In genomic region chr20:33415948-33416347, GRCh38 we compare ENCODE assay signal across 8 cellular contexts. TPM values are rescaled to one million over a fixed set of nuclear protein-coding genes. Genes with fewer than 3 reads are reported as not detected.
DNase-seq lines count a peak whose midpoint lies in the region; TF ChIP-seq lines count a peak whose summit lies in the region.

No MANE protein-coding gene starts in this region.

- peak; percentile 45 to 72 for TF ChIP-seq CTCF in fibroblast of lung (conservative IDR thresholded peaks at IDR 0.05 in 1 of 2, IDR thresholded peaks at IDR 0.05 in 1 of 2; ENCODE audit: low read depth in 1 of 2, low read length in 2 of 2)

- H3K27ac ChIP-seq in fibroblast of lung (ENCODE audit: insufficient read depth, low read length) = no peak overlapping the region

- no peaks in the 10 kb centered on the region for H3K27me3 ChIP-seq in fibroblast of lung (ENCODE audit: control insufficient read depth, insufficient read depth, low read length)

- no peak overlapping the region for H2AFZ ChIP-seq in fibroblast of lung (ENCODE audit: low read length)

- H3K79me2 ChIP-seq in fibroblast of lung (ENCODE audit: control insufficient read depth, insufficient read depth, low read length) = no peaks in the 10 kb centered on the region

- H4K20me1 ChIP-seq in fibroblast of lung (ENCODE audit: control insufficient read depth, extremely low read depth, insufficient read depth, low read length) = no peaks in the 10 kb centered on the region

- no peaks in the 10 kb centered on the region for H3K9me3 ChIP-seq in fibroblast of lung (ENCODE audit: control insufficient read depth, insufficient read depth, low read depth, low read length)

- H3K4me3 ChIP-seq in fibroblast of lung (replicated peaks in 1 of 4; ENCODE audit: control extremely low read depth in 1 of 4, insufficient read depth in 1 of 4, low read depth in 3 of 4, low read length in 4 of 4) = no peak overlapping the region

- peaks cover 3% of the 10 kb centered on the region for H3K4me1 ChIP-seq in fibroblast of lung (ENCODE audit: control insufficient read depth, extremely low read depth, insufficient read depth, low read length)

- peak; percentile 21 to 22 for DNase-seq in SHP77 (lab: John Stamatoyannopoulos, UW)
- no peak for DNase-seq in SHP77 treated with DMSO at 0.1 percent for 48 hours (lab: John Stamatoyannopoulos, UW)
- peak; percentile 17 for DNase-seq in OCI-M1 (lab: John Stamatoyannopoulos, UW)
- peak; percentile 30 to 70 for DNase-seq in fibroblast of lung (ENCODE audit: low read depth in 2 of 2)
- peak; percentile 24 for DNase-seq in occipital lobe (lab: John Stamatoyannopoulos, UW)
- DNase-seq in activated CD8-positive, alpha-beta memory T cell treated with anti-CD3 and anti-CD28 coated beads, Interleukin-2, amount 50 U/mL, for 48 hours = no peak
- DNase-seq in CD1c-positive myeloid dendritic cell (ENCODE audit: extremely low spot score) = no peak
- no peak for DNase-seq in stimulated activated CD4-positive, alpha-beta T cell treated with anti-CD3 and anti-CD28 coated beads, Interleukin-15, amount 100 ng/mL, for 24 hours

- H3K36me3 ChIP-seq in fibroblast of lung (ENCODE audit: control insufficient read depth, insufficient read depth, low read length) = peaks cover 6% of the 10 kb centered on the region

- no peak overlapping the region for H3K4me2 ChIP-seq in fibroblast of lung (ENCODE audit: extremely low read depth, insufficient read depth, low read length)

- H3K9ac ChIP-seq in fibroblast of lung (ENCODE audit: insufficient read depth, low read length) = no peak overlapping the region

RNA-seq across cellular contexts. Expression of gene CDK5RAP1, which starts 14.6 kb away (rescaled TPM):
- total RNA-seq in fibroblast of lung (17.5 and 23.8 TPM in 2 replicates), occipital lobe (20.4 TPM)
- 22.4 and 29.1 TPM in 2 replicates for polyA plus RNA-seq in fibroblast of lung
- 18.1 and 27.3 TPM in 2 replicates for polyA plus RNA-seq in fibroblast of lung (2012)
- 12.8 and 26.6 TPM in 2 replicates for polyA minus RNA-seq in fibroblast of lung (ENCODE audit: low replicate concordance)

RNA-seq across cellular contexts. Expression of gene SNTA1, which starts 27.6 kb away (rescaled TPM):
- total RNA-seq in fibroblast of lung (28.8 and 46.6 TPM in 2 replicates), occipital lobe (15.6 TPM)
- polyA plus RNA-seq in fibroblast of lung = 17.2 and 18.2 TPM in 2 replicates
- polyA plus RNA-seq in fibroblast of lung (2012) = 25.6 and 29.4 TPM in 2 replicates
- 36.6 and 41.3 TPM in 2 replicates for polyA minus RNA-seq in fibroblast of lung (ENCODE audit: low replicate concordance)

Comparison
In these comparisons a context has a peak if more than half of its experiments do, and no peak if none do; other contexts are left out.
1. DNase-seq: peak in SHP77 (2 of 2), OCI-M1 (single experiment), fibroblast of lung (2 of 2) and occipital lobe (single experiment); none in SHP77 treated with DMSO at 0.1 percent for 48 hours (single experiment), activated CD8-positive, alpha-beta memory T cell treated with anti-CD3 and anti-CD28 coated beads, Interleukin-2, amount 50 U/mL, for 48 hours (single experiment), CD1c-positive myeloid dendritic cell (single experiment) and stimulated activated CD4-positive, alpha-beta T cell treated with anti-CD3 and anti-CD28 coated beads, Interleukin-15, amount 100 ng/mL, for 24 hours (single experiment).